Comparison of ENCODE assay signal across 9 cellular contexts in the genomic region with DNA sequence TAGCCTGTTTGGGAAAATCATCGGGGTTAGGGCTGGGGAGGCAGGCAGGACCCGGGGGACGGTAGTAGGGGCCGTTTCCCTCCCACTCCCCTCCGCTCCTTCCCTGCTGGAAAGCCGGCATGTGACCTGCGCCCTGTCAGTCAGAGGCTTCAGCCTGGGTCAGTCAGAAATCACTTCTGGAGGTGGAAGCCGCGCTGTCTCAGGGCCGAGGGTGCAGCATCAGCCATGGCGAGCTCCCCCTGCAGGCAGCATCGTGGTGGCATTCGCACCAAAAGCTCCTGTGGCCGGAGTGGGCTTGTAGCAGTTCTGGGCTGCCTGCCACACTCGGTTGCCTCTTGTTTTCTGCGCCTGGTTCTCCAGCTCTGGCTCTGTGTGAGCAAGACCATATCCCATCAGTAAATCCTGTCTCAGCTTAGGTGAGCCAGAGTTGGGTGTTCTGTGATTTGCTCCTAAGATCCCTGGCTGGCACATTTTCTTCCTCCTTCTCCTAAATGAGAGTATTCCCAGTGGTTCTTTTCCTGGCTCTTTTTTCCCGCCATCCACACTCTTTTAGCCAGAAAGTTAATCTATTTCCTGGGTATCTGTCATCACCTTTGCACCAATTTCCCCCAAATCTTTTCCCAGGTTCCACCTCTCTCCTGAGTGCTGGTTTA. TPM values are rescaled to one million over a fixed set of nuclear protein-coding genes. Genes with fewer than 3 reads are reported as not detected.
DNase-seq lines count a peak whose midpoint lies in the region; ATAC-seq and TF ChIP-seq lines count a peak whose summit lies in the region.
"Had no signal": no experiment of that assay in that cellular context is flagged by ENCODE, and none has a peak within 500 bp of the region (broad histone marks: within the 10 kb centered on the region; RNA-seq: fewer than 3 reads in every experiment).

No MANE protein-coding gene starts in this region.

- H3K9me3 Mint-ChIP-seq in CD8-positive, alpha-beta T cell, result no peaks in the 10 kb centered on the region
- H3K9me3 Mint-ChIP-seq in activated naive CD8-positive, alpha-beta T cell treated with anti-CD3 and anti-CD28 coated beads, Interleukin-2, amount 50 U/mL, for 24 hours, result no peaks in the 10 kb centered on the region

- no peak overlapping the region for H3K4me3 Mint-ChIP-seq in CD8-positive, alpha-beta T cell
- no peak overlapping the region for H3K4me3 Mint-ChIP-seq in activated naive CD8-positive, alpha-beta T cell treated with anti-CD3 and anti-CD28 coated beads, Interleukin-2, amount 50 U/mL, for 24 hours

- peaks cover 17% of the 10 kb centered on the region for H3K27me3 Mint-ChIP-seq in CD8-positive, alpha-beta T cell (ENCODE audit: low read depth)
- H3K27me3 Mint-ChIP-seq in activated naive CD8-positive, alpha-beta T cell treated with anti-CD3 and anti-CD28 coated beads, Interleukin-2, amount 50 U/mL, for 24 hours, result peaks cover 11% of the 10 kb centered on the region

- no peak overlapping the region for H3K27ac Mint-ChIP-seq in CD8-positive, alpha-beta T cell
- peak overlapping the region; percentile 50 for H3K27ac Mint-ChIP-seq in activated naive CD8-positive, alpha-beta T cell treated with anti-CD3 and anti-CD28 coated beads, Interleukin-2, amount 50 U/mL, for 24 hours

- no peaks in the 10 kb centered on the region for H3K9me3 ChIP-seq in CD8-positive, alpha-beta T cell (ENCODE audit: low read length)

- CTCF ChIA-PET in CD8-positive, alpha-beta T cell (lab: Charles Lee), result interaction anchor here (0.7 to 1.7 kb wide), 11 partner anchors 14 to 78 kb away, joined by 3 to 5 read pairs (median 3); no protein-coding TSS in a partner anchor

- ATAC-seq in CD8-positive, alpha-beta T cell, result peak; percentile 91
- ATAC-seq in GM19395 (IDR thresholded peaks at IDR 0.05; ENCODE audit: unreplicated experiment) (peak; percentile 93), HG03439 (IDR thresholded peaks at IDR 0.05; ENCODE audit: unreplicated experiment) (peak; percentile 85)
- peak; percentile 82 for ATAC-seq in activated naive CD8-positive, alpha-beta T cell treated with anti-CD3 and anti-CD28 coated beads, Interleukin-2, amount 50 U/mL, for 24 hours

- no peaks in the 10 kb centered on the region for H3K36me3 Mint-ChIP-seq in CD8-positive, alpha-beta T cell
- no peaks in the 10 kb centered on the region for H3K36me3 Mint-ChIP-seq in activated naive CD8-positive, alpha-beta T cell treated with anti-CD3 and anti-CD28 coated beads, Interleukin-2, amount 50 U/mL, for 24 hours (ENCODE audit: low read depth)

- DNase-seq in CD8-positive, alpha-beta T cell, result peak; percentile 53 to 78 (median 67)
- DNase-seq in SK-N-DZ (ENCODE audit: low spot score) (peak; percentile 66), hypothalamus (lab: John Stamatoyannopoulos, UW) (peak in 42 of 51 donors; percentile 1 to 74 (median 40)), KG1 (lab: John Stamatoyannopoulos, UW) (no peak)
- DNase-seq in activated naive CD8-positive, alpha-beta T cell treated with anti-CD3 and anti-CD28 coated beads, Interleukin-2, amount 50 U/mL, for 24 hours, result peak; percentile 87
- DNase-seq in stimulated activated CD4-positive, alpha-beta T cell treated with anti-CD3 and anti-CD28 coated beads, Interleukin-12 subunit alpha, Interleukin-12 subunit beta, amount 100 ng/mL, for 48 hours (ENCODE audit: low read depth in 2 of 3, low spot score in 1 of 3), result peak; percentile 74 to 83 (median 78)

- no peak overlapping the region for H3K4me3 ChIP-seq in CD8-positive, alpha-beta T cell (ENCODE audit: low read depth, low read length)

- H3K27me3 ChIP-seq in CD8-positive, alpha-beta T cell (ENCODE audit: insufficient read depth, low read length), result peaks cover 4% of the 10 kb centered on the region

- H3K36me3 ChIP-seq in CD8-positive, alpha-beta T cell (ENCODE audit: insufficient read depth, low read length), result no peaks in the 10 kb centered on the region

- H3K4me1 ChIP-seq in CD8-positive, alpha-beta T cell (ENCODE audit: insufficient read depth, low read length), result peaks cover 6% of the 10 kb centered on the region

- intact Hi-C loops in CD8-positive, alpha-beta T cell (cut with DNase I, micrococcal nuclease), result loop anchor here (1.0 to 5.0 kb wide), 5 partner anchors 18 to 1020 kb away; partner anchors contain the start of gene LY75 (in 1 of the 2)

- H3K4me1 Mint-ChIP-seq in CD8-positive, alpha-beta T cell (ENCODE audit: low read depth), result no peaks in the 10 kb centered on the region
- H3K4me1 Mint-ChIP-seq in activated naive CD8-positive, alpha-beta T cell treated with anti-CD3 and anti-CD28 coated beads, Interleukin-2, amount 50 U/mL, for 24 hours, result peaks cover 28% of the 10 kb centered on the region

- TF ChIP-seq CTCF in CD8-positive, alpha-beta T cell (IDR thresholded peaks at IDR 0.05), result peak; percentile 75

- POLR2A ChIA-PET in CD8-positive, alpha-beta T cell (lab: Charles Lee), result interaction anchor here (0.6 kb wide), 1 partner anchor 105 kb away, joined by 4 read pairs; no protein-coding TSS in a partner anchor

- H3K27ac ChIP-seq in CD8-positive, alpha-beta T cell (ENCODE audit: low read depth, low read length), result no peak overlapping the region
- H3K27ac ChIP-seq: VCaP had no signal

RNA-seq across cellular contexts. Expression of gene LY75, which starts 17.3 kb away (rescaled TPM):
- total RNA-seq in CD8-positive, alpha-beta T cell, result 10 to 100 TPM; 20.0 to 21.3 TPM
- not detected in 2 replicates for polyA plus RNA-seq in SK-N-DZ (2014; cell fraction: cytosol; rRNA removed)
- polyA plus RNA-seq in SK-N-DZ (2014; cell fraction: nucleus; rRNA removed), result not detected in 2 replicates
